In the genomic region with DNA sequence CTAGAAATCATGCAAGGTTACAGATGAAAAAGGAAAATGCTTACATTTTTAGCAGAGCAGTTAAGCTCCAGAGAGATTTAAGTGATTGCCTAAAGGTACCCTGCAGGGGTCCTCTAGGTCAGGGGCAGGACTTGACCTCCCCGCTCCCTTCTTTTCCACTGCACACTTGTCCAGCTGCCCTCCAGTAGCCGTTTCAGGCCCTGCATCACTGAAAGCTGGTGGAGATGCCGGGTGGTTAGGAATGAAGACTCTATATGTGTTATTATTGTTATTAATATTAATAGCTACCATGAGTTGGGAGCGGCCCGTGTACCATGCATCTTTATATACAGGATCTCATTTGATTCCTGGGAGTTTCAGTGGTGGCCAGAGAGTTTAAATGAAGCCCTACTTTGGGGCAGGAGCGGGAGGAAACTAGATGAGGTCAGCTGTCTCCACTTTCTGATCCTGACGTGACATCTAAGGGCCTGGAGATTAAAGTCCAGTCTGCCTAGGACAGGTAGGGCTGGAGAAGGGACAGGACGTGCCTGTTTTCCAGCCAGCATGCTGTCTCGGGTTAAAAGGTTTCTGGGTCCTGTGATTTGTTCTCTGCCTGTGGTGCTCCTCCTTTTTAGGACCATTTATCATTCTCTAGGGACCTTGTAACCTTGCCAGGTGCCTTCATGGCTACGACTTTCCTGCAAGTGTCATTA, we compare ENCODE assay signal across 25 cellular contexts. TPM values are rescaled to one million over a fixed set of nuclear protein-coding genes. Genes with fewer than 3 reads are reported as not detected.
A peak's percentile ranks its signal among the peaks of the same experiment; 100 is the strongest.
DNase-seq lines count a peak whose midpoint lies in the region; ATAC-seq and TF ChIP-seq lines count a peak whose summit lies in the region.
"Had no signal": no experiment of that assay in that cellular context is flagged by ENCODE, and none has a peak within 500 bp of the region (broad histone marks: within the 10 kb centered on the region; RNA-seq: fewer than 3 reads in every experiment).

No MANE protein-coding gene starts in this region.

- H3K23me2 ChIP-seq in H9 (ENCODE audit: insufficient read length, low read depth, low read length, poor library complexity, severe bottlenecking), result peaks cover 6% of the 10 kb centered on the region

- no peak for TF ChIP-seq POLR2A in thyroid gland (IDR thresholded peaks at IDR 0.05)
- TF ChIP-seq POLR2A in uterus (IDR thresholded peaks at IDR 0.05), result no peak

- H4K20me1 ChIP-seq in H9 (ENCODE audit: control insufficient read depth, insufficient read depth, insufficient read length), result no peaks in the 10 kb centered on the region

- H2BK15ac ChIP-seq in H9 (ENCODE audit: low read depth, low read length), result no peak overlapping the region

- H3K4me1 ChIP-seq in H9 (ENCODE audit: insufficient read depth, low read length) (peaks cover 3% of the 10 kb centered on the region; the same call in 1 of the 2 replicates), thyroid gland (peaks cover 62 to 70% of the 10 kb centered on the region in 2 donors), uterus (no peaks in the 10 kb centered on the region)

- H4K5ac ChIP-seq in H9 (ENCODE audit: insufficient read length, low read depth, low read length), result no peak overlapping the region

- no peak overlapping the region for H2BK5ac ChIP-seq in H9 (ENCODE audit: insufficient read length, low read length)

- DNase-seq in H9 (peak; percentile 22), endothelial cell (ENCODE audit: low spot score) (no peak), mesothelial cell of epicardium (ENCODE audit: low spot score in 2 of 2, unreplicated experiment in 2 of 2) (no peak), thyroid gland (peak in 1 of 2 donors; percentile 26), uterus (no peak), NCI-H748 (lab: John Stamatoyannopoulos, UW; ENCODE audit: unreplicated experiment) (no peak)
- DNase-seq: activated CD4-positive, alpha-beta memory T cell treated with anti-CD3 and anti-CD28 coated beads for 36 hours; activated naive CD4-positive, alpha-beta T cell treated with anti-CD3 and anti-CD28 coated beads, Interleukin-2, amount 50 U/mL, for 16 hours; activated T-cell treated with anti-CD3 and anti-CD28 coated beads, Interleukin-2, amount 50 U/mL, for 48 hours; CD8-positive, alpha-beta T cell; cortex of kidney; DND-41; HFFc6; naive B cell; NCI-H1417 treated with DMSO at 0.1 percent for 48 hours; NCI-H2171; NCI-H69; psoas muscle had no signal

- no peak overlapping the region for H3T11ph ChIP-seq in H9 (ENCODE audit: low read length)

- no peak overlapping the region for H2BK120ac ChIP-seq in H9 (ENCODE audit: low read depth, low read length, poor library complexity, severe bottlenecking)

- H3K14ac ChIP-seq in H9 (ENCODE audit: insufficient read depth, low read length), result no peak overlapping the region

- no peak for ATAC-seq in GM21390 (IDR thresholded peaks at IDR 0.05; ENCODE audit: unreplicated experiment)
- no peak for ATAC-seq in GM18907 (IDR thresholded peaks at IDR 0.05; ENCODE audit: unreplicated experiment)
- ATAC-seq: CD8-positive, alpha-beta T cell; psoas muscle had no signal

- peaks cover 49 to 53% of the 10 kb centered on the region in 2 experiments for H3K4me1 Mint-ChIP-seq in H9
- H3K4me1 Mint-ChIP-seq in endothelial cell (ENCODE audit: unreplicated experiment), result peaks cover 39% of the 10 kb centered on the region
- peaks cover 29% of the 10 kb centered on the region for H3K4me1 Mint-ChIP-seq in mesothelial cell of epicardium

- H3K79me2 ChIP-seq in H9 (ENCODE audit: insufficient read depth, low read length), result no peaks in the 10 kb centered on the region

- no peak overlapping the region for H2BK12ac ChIP-seq in H9 (ENCODE audit: insufficient read length, low read depth, low read length)

- no CpG with 5 or more reads among the region's 10 CpGs for WGBS in H9 (ENCODE audit: extremely low coverage, insufficient read length, low lambda C conversion rate)
- WGBS in thyroid gland, 2 donors, result 64 to 70% methylated on average over 10 of the region's 10 CpGs

- no peak overlapping the region for H2AK5ac ChIP-seq in H9 (ENCODE audit: insufficient read length, low read length)

- H3K27ac Mint-ChIP-seq in H9, result no peak overlapping the region
- H3K27ac Mint-ChIP-seq in endothelial cell (ENCODE audit: unreplicated experiment), result no peak overlapping the region
- peak overlapping the region; percentile 47 for H3K27ac Mint-ChIP-seq in mesothelial cell of epicardium
- H3K27ac Mint-ChIP-seq: CD8-positive, alpha-beta T cell; HFFc6; T-helper 1 cell treated with Interleukin-12 subunit alpha and Interleukin-12 subunit beta and Interleukin-4 antibody, amounts not matched to agents 30 μg/mL and 1 μg/mL, for 36 hours had no signal

- no peak overlapping the region for H4K91ac ChIP-seq in H9 (ENCODE audit: insufficient read length, low read depth, low read length)

- peaks cover 2 to 8% (median 7%) of the 10 kb centered on the region in 3 experiments; a peak in 4 of 7 replicates for H3K36me3 Mint-ChIP-seq in H9 (ENCODE audit: insufficient read depth in 1 of 3, low read depth in 3 of 3)
- H3K36me3 Mint-ChIP-seq in endothelial cell (ENCODE audit: low read depth, unreplicated experiment), result peaks cover 12% of the 10 kb centered on the region
- peaks cover 2% of the 10 kb centered on the region for H3K36me3 Mint-ChIP-seq in mesothelial cell of epicardium
- H3K36me3 Mint-ChIP-seq: activated CD4-positive, alpha-beta memory T cell treated with anti-CD3 and anti-CD28 coated beads for 36 hours; CD8-positive, alpha-beta T cell; naive B cell had no signal

- H3K36me3 ChIP-seq in thyroid gland, result no peaks in the 10 kb centered on the region
- no peaks in the 10 kb centered on the region for H3K36me3 ChIP-seq in uterus
- H3K36me3 ChIP-seq: thoracic aorta had no signal

- H3K27me3 ChIP-seq in H9 (ENCODE audit: insufficient read depth, low read length) (no peaks in the 10 kb centered on the region; the same call in 1 of the 2 replicates), thyroid gland (no peaks in the 10 kb centered on the region), uterus (no peaks in the 10 kb centered on the region)

- H3K4me3 ChIP-seq in thyroid gland (replicated peaks in 1 of 3), result peak overlapping the region in 1 of 3 donors; percentile 64
- H3K4me3 ChIP-seq in uterus, result no peak overlapping the region

- intact Hi-C loops in thyroid gland (cut with DNase I) (no loop called here), uterus (cut with DNase I; ENCODE audit: low total_unique reads) (no loop called here)

- no peaks in the 10 kb centered on the region for H3K9me3 ChIP-seq in H9 (ENCODE audit: control insufficient read depth, low read depth, low read length)
- H3K9me3 ChIP-seq in thyroid gland, result no peaks in the 10 kb centered on the region
- H3K9me3 ChIP-seq in uterus, result no peaks in the 10 kb centered on the region
- H3K9me3 ChIP-seq: psoas muscle, thoracic aorta had no signal

- H4K8ac ChIP-seq in H9 (replicated peaks; ENCODE audit: insufficient read length, low read depth, low read length), result no peak overlapping the region

- H3K9me3 Mint-ChIP-seq in H9, result no peaks in the 10 kb centered on the region
- H3K9me3 Mint-ChIP-seq in endothelial cell (ENCODE audit: unreplicated experiment), result no peaks in the 10 kb centered on the region
- H3K9me3 Mint-ChIP-seq in mesothelial cell of epicardium, result no peaks in the 10 kb centered on the region
- H3K9me3 Mint-ChIP-seq: activated CD4-positive, alpha-beta memory T cell treated with anti-CD3 and anti-CD28 coated beads for 36 hours; CD8-positive, alpha-beta T cell; HFFc6; naive B cell; T-helper 1 cell treated with Interleukin-12 subunit alpha and Interleukin-12 subunit beta and Interleukin-4 antibody, amounts not matched to agents 30 μg/mL and 1 μg/mL, for 36 hours had no signal

- H3K23ac ChIP-seq in H9 (ENCODE audit: insufficient read length, low read depth, low read length), result no peak overlapping the region

- H3K9ac ChIP-seq in H9 (ENCODE audit: extremely low read depth, insufficient read length, low read length), result no peak overlapping the region

- no peak overlapping the region for H2AFZ ChIP-seq in H9 (ENCODE audit: low read length)

- no peak overlapping the region for H3K56ac ChIP-seq in H9 (ENCODE audit: insufficient read length, low read depth, low read length)

- peak overlapping the region in 1 of 2 experiments; percentile 92; a peak in 1 of 5 replicates for H3K4me3 Mint-ChIP-seq in H9
- peak overlapping the region; percentile 90 for H3K4me3 Mint-ChIP-seq in endothelial cell (ENCODE audit: unreplicated experiment)
- peak overlapping the region; percentile 34 for H3K4me3 Mint-ChIP-seq in mesothelial cell of epicardium
- H3K4me3 Mint-ChIP-seq: activated CD4-positive, alpha-beta memory T cell treated with anti-CD3 and anti-CD28 coated beads for 36 hours; CD8-positive, alpha-beta T cell; HFFc6; T-helper 1 cell treated with Interleukin-12 subunit alpha and Interleukin-12 subunit beta and Interleukin-4 antibody, amounts not matched to agents 30 μg/mL and 1 μg/mL, for 36 hours had no signal

- no peak overlapping the region for H3K27ac ChIP-seq in H9 (ENCODE audit: insufficient read length, low read depth, low read length)
- H3K27ac ChIP-seq in thyroid gland, result peak overlapping the region; percentile 67 to 97 (median 94)
- H3K27ac ChIP-seq in uterus, result no peak overlapping the region
- H3K27ac ChIP-seq: epithelial cell of prostate, psoas muscle, VCaP had no signal

- TF ChIP-seq CTCF in H9 (conservative IDR thresholded peaks at IDR 0.05) (no peak), endothelial cell (IDR thresholded peaks at IDR 0.05; ENCODE audit: unreplicated experiment) (no peak), mesothelial cell of epicardium (IDR thresholded peaks at IDR 0.05; ENCODE audit: unreplicated experiment) (no peak), thyroid gland (IDR thresholded peaks at IDR 0.05) (no peak), uterus (IDR thresholded peaks at IDR 0.05) (no peak)

- H3K4me2 ChIP-seq in H9 (ENCODE audit: insufficient read depth, insufficient read length, low read length), result no peak overlapping the region

- no peak overlapping the region for H3K4ac ChIP-seq in H9 (ENCODE audit: low read depth, low read length)

- no peak overlapping the region for H3K18ac ChIP-seq in H9 (ENCODE audit: insufficient read length, low read depth, low read length)

- peaks cover 25% of the 10 kb centered on the region for H3K27me3 Mint-ChIP-seq in H9 (ENCODE audit: low read depth)
- peaks cover 15% of the 10 kb centered on the region for H3K27me3 Mint-ChIP-seq in endothelial cell (ENCODE audit: unreplicated experiment)
- H3K27me3 Mint-ChIP-seq in mesothelial cell of epicardium (ENCODE audit: low read depth), result peaks cover 2% of the 10 kb centered on the region

- no peak overlapping the region for H2BK20ac ChIP-seq in H9 (ENCODE audit: low read depth, low read length, poor library complexity, severe bottlenecking)

- no peaks in the 10 kb centered on the region for H3K79me1 ChIP-seq in H9 (ENCODE audit: insufficient read depth, low read depth, low read length, poor library complexity, severe bottlenecking)

RNA-seq across cellular contexts. Expression of gene TMEM37, which starts 2.1 kb away (rescaled TPM):
- total RNA-seq in H9 (2021) (4.2 and 4.8 TPM in 2 replicates), endothelial cell (ENCODE audit: unreplicated experiment) (11.4 TPM), mesothelial cell of epicardium (11.9 to 13.6 TPM (median 12.6 TPM) in 3 replicates), thyroid gland (10 to 100 TPM; 34.4 to 50.2 (median 43.1) TPM), uterus (1 to 10 TPM in 3 of 4 donors, not detected in 1; 1.2 to 5.4 (median 3.7) TPM)
- total RNA-seq: activated CD4-positive, alpha-beta memory T cell treated with anti-CD3 and anti-CD28 coated beads for 36 hours; CD8-positive, alpha-beta T cell; frontal cortex; HFFc6 had no signal

Comparison
In these comparisons a context has a peak if more than half of its experiments do, and no peak if none do; other contexts are left out.
1. H3K27ac ChIP-seq: peak in thyroid gland (3 of 3); none in H9 (single experiment) and uterus (0 of 2).